In the genomic region with DNA sequence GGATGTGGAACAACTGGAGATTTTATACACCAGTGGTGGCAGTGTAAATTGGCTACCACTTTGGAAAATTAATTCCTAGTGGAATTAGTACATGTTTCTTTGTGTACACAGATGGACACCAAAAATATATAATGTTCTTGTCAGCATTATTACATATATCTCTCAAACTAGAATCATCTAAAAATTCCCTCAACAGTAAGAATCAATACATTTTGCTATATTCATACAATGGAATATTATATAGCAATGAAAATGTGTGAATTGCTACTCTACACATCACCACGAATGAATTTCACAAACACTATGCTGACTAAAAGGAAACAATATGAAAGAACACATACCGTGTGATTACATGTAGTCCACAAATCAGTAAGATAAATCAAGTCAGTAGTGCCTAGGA, we compare ENCODE assay signal across 3 cellular contexts.
TF ChIP-seq lines count a peak whose summit lies in the region.

No MANE protein-coding gene starts in this region.

TF ChIP-seq in A549, 52 proteins besides CTCF, POLR2A, EP300 and RAD21:
- TF ChIP-seq MAFK (IDR thresholded peaks at IDR 0.05; ENCODE audit: partially characterized antibody), result peak; percentile 31
- TF ChIP-seq, protein P1, sequence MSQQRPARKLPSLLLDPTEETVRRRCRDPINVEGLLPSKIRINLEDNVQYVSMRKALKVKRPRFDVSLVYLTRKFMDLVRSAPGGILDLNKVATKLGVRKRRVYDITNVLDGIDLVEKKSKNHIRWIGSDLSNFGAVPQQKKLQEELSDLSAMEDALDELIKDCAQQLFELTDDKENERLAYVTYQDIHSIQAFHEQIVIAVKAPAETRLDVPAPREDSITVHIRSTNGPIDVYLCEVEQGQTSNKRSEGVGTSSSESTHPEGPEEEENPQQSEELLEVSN (IDR thresholded peaks at IDR 0.05; ENCODE audit: borderline replicate concordance, low read depth), result no peak
- TF ChIP-seq POLR2AphosphoS2 (conservative IDR thresholded peaks at IDR 0.05; ENCODE audit: low read length), result no peak
- no peak for TF ChIP-seq KDM5A (IDR thresholded peaks at IDR 0.05)

TF ChIP-seq in K562, 482 proteins besides CTCF, POLR2A, EP300 and RAD21:
- TF ChIP-seq SIRT6 (IDR thresholded peaks at IDR 0.05; ENCODE audit: low read depth, low read length), result no peak
- no peak for TF ChIP-seq ZNF764 (CRISPR knock-in tag; IDR thresholded peaks at IDR 0.05; ENCODE audit: low read depth)
- TF ChIP-seq RBM25 (IDR thresholded peaks at IDR 0.05; ENCODE audit: low read depth, low read length, severe bottlenecking), result peak; percentile 24
- TF ChIP-seq, protein P2, sequence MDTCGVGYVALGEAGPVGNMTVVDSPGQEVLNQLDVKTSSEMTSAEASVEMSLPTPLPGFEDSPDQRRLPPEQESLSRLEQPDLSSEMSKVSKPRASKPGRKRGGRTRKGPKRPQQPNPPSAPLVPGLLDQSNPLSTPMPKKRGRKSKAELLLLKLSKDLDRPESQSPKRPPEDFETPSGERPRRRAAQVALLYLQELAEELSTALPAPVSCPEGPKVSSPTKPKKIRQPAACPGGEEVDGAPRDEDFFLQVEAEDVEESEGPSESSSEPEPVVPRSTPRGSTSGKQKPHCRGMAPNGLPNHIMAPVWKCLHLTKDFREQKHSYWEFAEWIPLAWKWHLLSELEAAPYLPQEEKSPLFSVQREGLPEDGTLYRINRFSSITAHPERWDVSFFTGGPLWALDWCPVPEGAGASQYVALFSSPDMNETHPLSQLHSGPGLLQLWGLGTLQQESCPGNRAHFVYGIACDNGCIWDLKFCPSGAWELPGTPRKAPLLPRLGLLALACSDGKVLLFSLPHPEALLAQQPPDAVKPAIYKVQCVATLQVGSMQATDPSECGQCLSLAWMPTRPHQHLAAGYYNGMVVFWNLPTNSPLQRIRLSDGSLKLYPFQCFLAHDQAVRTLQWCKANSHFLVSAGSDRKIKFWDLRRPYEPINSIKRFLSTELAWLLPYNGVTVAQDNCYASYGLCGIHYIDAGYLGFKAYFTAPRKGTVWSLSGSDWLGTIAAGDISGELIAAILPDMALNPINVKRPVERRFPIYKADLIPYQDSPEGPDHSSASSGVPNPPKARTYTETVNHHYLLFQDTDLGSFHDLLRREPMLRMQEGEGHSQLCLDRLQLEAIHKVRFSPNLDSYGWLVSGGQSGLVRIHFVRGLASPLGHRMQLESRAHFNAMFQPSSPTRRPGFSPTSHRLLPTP (IDR thresholded peaks at IDR 0.05; ENCODE audit: borderline replicate concordance, extremely low read depth, insufficient read length), result no peak
- TF ChIP-seq BMI1 (IDR thresholded peaks at IDR 0.05; ENCODE audit: low read length), result no peak
- TF ChIP-seq C11orf30 (IDR thresholded peaks at IDR 0.05; ENCODE audit: low read depth), result peak; percentile 21; the same call in 1 of the 2 replicates
- peak; percentile 81 for TF ChIP-seq ZNF146 (CRISPR knock-in tag; IDR thresholded peaks at IDR 0.05; ENCODE audit: unreplicated experiment)
- TF ChIP-seq TGIF2 (CRISPR knock-in tag; IDR thresholded peaks at IDR 0.05), result no peak
- TF ChIP-seq RBFOX2 (IDR thresholded peaks at IDR 0.05; ENCODE audit: low read depth, low read length), result no peak
- TF ChIP-seq ZNF316 (IDR thresholded peaks at IDR 0.05), result peak; percentile 66
- TF ChIP-seq KLF6 (CRISPR knock-in tag; IDR thresholded peaks at IDR 0.05; ENCODE audit: borderline replicate concordance), result no peak

TF ChIP-seq in WTC11, 78 proteins besides CTCF, POLR2A, EP300 and RAD21:
- TF ChIP-seq, protein P3, sequence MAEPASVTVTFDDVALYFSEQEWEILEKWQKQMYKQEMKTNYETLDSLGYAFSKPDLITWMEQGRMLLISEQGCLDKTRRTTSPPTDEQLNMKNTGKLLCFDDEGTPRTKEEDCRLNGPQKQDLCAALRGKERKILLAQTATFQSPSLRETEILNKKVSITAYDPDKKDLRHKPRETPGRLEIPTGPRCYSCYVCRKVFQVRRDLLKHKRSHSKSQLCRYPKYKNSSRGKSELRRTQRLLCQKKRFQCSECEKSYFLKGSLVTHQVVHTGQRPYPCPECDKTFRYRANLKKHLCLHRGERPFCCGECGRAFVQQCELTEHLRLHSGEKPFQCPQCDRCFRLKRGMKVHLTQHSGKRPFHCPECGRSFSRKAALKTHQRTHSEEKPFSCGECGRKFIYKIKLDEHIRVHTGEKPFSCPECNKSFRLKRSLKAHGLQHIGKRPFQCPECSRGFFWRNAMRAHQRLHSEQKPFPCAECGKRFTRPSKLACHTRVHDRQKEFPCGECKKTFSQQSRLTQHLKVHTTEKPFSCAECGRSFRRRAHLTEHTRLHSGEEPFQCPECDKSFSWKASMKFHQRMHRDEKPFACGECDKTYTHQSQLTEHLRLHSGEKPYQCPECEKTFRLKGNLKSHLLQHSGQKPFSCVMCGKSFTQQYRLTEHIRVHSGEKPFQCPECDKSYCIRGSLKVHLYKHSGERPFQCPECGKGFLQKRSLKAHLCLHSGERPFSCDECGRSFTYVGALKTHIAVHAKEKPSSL (CRISPR knock-in tag; conservative IDR thresholded peaks at IDR 0.05), result no peak
- TF ChIP-seq TCF7 (CRISPR knock-in tag; IDR thresholded peaks at IDR 0.05; ENCODE audit: low read depth) (no peak), TEAD1 (CRISPR knock-in tag; IDR thresholded peaks at IDR 0.05) (no peak), SP1 (CRISPR knock-in tag; conservative IDR thresholded peaks at IDR 0.05) (no peak), MXD4 (CRISPR knock-in tag; IDR thresholded peaks at IDR 0.05; ENCODE audit: borderline replicate concordance) (no peak)
TF ChIP-seq in WTC11: peak in this region for 0.
